Comparison of ENCODE assay signal across 1 cellular context in genomic region chr9:96383165-96383939, GRCh38.
TF ChIP-seq lines count a peak whose summit lies in the region.

Gene SLC35D2, minus strand, starts transcription at chr9:96383711. Its CDS starts 77 bp downstream, at chr9:96383634.

TF ChIP-seq in HepG2, 621 proteins besides CTCF, POLR2A, EP300 and RAD21 (continued from another document and continues in another):
- TF ChIP-seq TFDP2 (CRISPR knock-in tag; IDR thresholded peaks at IDR 0.05) (peak; percentile 53; the same call in 1 of the 2 replicates), SMAD1 (CRISPR knock-in tag; IDR thresholded peaks at IDR 0.05; ENCODE audit: borderline replicate concordance, low read depth) (0 out of 2 replicates have a peak, but pooled peaks have one; percentile 63), ZNF567 (CRISPR knock-in tag; IDR thresholded peaks at IDR 0.05; ENCODE audit: borderline replicate concordance) (no peak), CENPX (CRISPR knock-in tag; IDR thresholded peaks at IDR 0.05) (no peak), MAFG (CRISPR knock-in tag; IDR thresholded peaks at IDR 0.05) (no peak), PAXIP1 (CRISPR knock-in tag; conservative IDR thresholded peaks at IDR 0.05) (peak; percentile 53), TEAD2 (CRISPR knock-in tag; IDR thresholded peaks at IDR 0.05) (no peak), NFKB2 (CRISPR knock-in tag; IDR thresholded peaks at IDR 0.05; ENCODE audit: borderline replicate concordance) (peak; percentile 32; the same call in 1 of the 2 replicates), ZBTB4 (CRISPR knock-in tag; IDR thresholded peaks at IDR 0.05; ENCODE audit: borderline replicate concordance) (peak; percentile 14; the same call in 1 of the 2 replicates), CBX1 (IDR thresholded peaks at IDR 0.05; ENCODE audit: low read depth) (no peak), RXRA (CRISPR knock-in tag; IDR thresholded peaks at IDR 0.05) (0 out of 2 replicates have a peak, but pooled peaks have one; percentile 37), GATAD2A (CRISPR knock-in tag; IDR thresholded peaks at IDR 0.05) (0 out of 2 replicates have a peak, but pooled peaks have one; percentile 40), ZNF574 (CRISPR knock-in tag; IDR thresholded peaks at IDR 0.05) (peak; percentile 72), CBX5 (CRISPR knock-in tag; IDR thresholded peaks at IDR 0.05; ENCODE audit: borderline replicate concordance) (no peak), HOXA3 (CRISPR knock-in tag; IDR thresholded peaks at IDR 0.05) (peak; percentile 55; the same call in 1 of the 2 replicates), ZNF354B (CRISPR knock-in tag; IDR thresholded peaks at IDR 0.05) (no peak), SPEN (CRISPR knock-in tag; IDR thresholded peaks at IDR 0.05; ENCODE audit: low read depth) (peak; percentile 63), SP1 (IDR thresholded peaks at IDR 0.05) (no peak), SP1 (CRISPR knock-in tag; IDR thresholded peaks at IDR 0.05) (no peak; the same call in none of the 2 replicates), FIP1L1 (IDR thresholded peaks at IDR 0.05; ENCODE audit: borderline replicate concordance, insufficient read depth, low read depth, low read length) (no peak), ATF5 (CRISPR knock-in tag; IDR thresholded peaks at IDR 0.05; ENCODE audit: low read depth) (no peak), ZNF234 (CRISPR knock-in tag; conservative IDR thresholded peaks at IDR 0.05) (0 out of 2 replicates have a peak, but pooled peaks have one; percentile 45), ZNF766 (CRISPR knock-in tag; IDR thresholded peaks at IDR 0.05; ENCODE audit: borderline replicate concordance) (no peak), ZNF75D (CRISPR knock-in tag; IDR thresholded peaks at IDR 0.05; ENCODE audit: borderline replicate concordance) (no peak), ARHGAP35 (CRISPR knock-in tag; IDR thresholded peaks at IDR 0.05; ENCODE audit: borderline replicate concordance) (peak; percentile 22; the same call in 1 of the 2 replicates), HNF1A (IDR thresholded peaks at IDR 0.05; ENCODE audit: low read depth) (no peak), HNF1A (CRISPR knock-in tag; IDR thresholded peaks at IDR 0.05; ENCODE audit: borderline replicate concordance) (no peak), ZNF441 (CRISPR knock-in tag; IDR thresholded peaks at IDR 0.05; ENCODE audit: borderline replicate concordance) (no peak), XBP1 (CRISPR knock-in tag; IDR thresholded peaks at IDR 0.05) (no peak), ZFX (CRISPR knock-in tag; IDR thresholded peaks at IDR 0.05; ENCODE audit: low read depth) (peak; percentile 61), TFDP1 (CRISPR knock-in tag; IDR thresholded peaks at IDR 0.05; ENCODE audit: borderline replicate concordance) (peak; percentile 64; the same call in 1 of the 2 replicates), KDM3A (CRISPR knock-in tag; IDR thresholded peaks at IDR 0.05; ENCODE audit: low read depth) (0 out of 2 replicates have a peak, but pooled peaks have one; percentile 29), KAT2B (IDR thresholded peaks at IDR 0.05; ENCODE audit: borderline replicate concordance, low read depth, low read length) (no peak), ZNF670 (CRISPR knock-in tag; IDR thresholded peaks at IDR 0.05; ENCODE audit: borderline replicate concordance) (0 out of 2 replicates have a peak, but pooled peaks have one; percentile 32), ZSCAN9 (CRISPR knock-in tag; IDR thresholded peaks at IDR 0.05; ENCODE audit: borderline replicate concordance) (no peak), ZNF281 (CRISPR knock-in tag; IDR thresholded peaks at IDR 0.05; ENCODE audit: borderline replicate concordance) (no peak), XRCC5 (optimal IDR thresholded peaks at IDR 0.05; ENCODE audit: low read length) (no peak), KDM5B (CRISPR knock-in tag; IDR thresholded peaks at IDR 0.05; ENCODE audit: borderline replicate concordance) (peak; percentile 26; the same call in 1 of the 2 replicates), ARNTL (CRISPR knock-in tag; IDR thresholded peaks at IDR 0.05) (no peak), GABPB1 (CRISPR knock-in tag; IDR thresholded peaks at IDR 0.05) (peak; percentile 83), SAP130 (CRISPR knock-in tag; IDR thresholded peaks at IDR 0.05; ENCODE audit: low read depth) (peak; percentile 70; the same call in 1 of the 2 replicates)
